In the genomic region with DNA sequence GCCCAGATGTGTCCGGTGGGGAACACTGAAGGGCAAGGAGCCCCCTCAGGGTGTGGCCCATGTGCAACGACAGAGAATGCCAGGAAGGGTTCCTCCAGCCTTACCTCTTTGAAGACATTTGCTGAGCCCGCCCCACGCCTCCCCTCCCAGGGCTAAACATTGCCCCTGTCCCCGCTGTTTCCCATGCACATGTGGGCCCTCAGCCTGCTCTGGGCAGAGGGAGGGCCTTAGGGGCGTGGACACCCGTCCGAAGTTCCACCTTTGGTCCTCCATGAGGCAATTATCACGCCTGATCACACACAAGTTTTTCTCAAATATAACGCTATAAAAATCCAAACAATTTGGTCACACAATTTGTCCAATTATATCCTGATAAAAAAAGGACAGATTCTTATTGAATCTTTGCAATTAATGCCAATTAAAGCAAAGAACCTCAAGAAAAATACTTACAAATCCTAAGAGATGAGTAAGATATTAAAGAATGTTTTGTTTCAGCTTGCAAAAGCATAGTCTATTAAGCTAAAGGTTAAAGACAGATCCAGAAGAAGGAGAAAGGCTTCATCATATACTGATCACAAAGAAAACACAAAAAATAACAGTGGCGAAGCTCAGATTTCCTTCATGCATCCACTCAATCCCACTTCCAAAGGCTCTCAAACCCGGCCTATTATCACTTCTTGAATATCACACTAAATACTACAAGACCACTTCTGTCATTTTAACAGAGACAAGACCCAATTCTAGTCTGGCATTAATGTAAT, we compare ENCODE assay signal across 16 cellular contexts. TPM values are rescaled to one million over a fixed set of nuclear protein-coding genes. Genes with fewer than 3 reads are reported as not detected.
A peak's percentile ranks its signal among the peaks of the same experiment; 100 is the strongest.
DNase-seq lines count a peak whose midpoint lies in the region; ATAC-seq and TF ChIP-seq lines count a peak whose summit lies in the region.
"Had no signal": no experiment of that assay in that cellular context is flagged by ENCODE, and none has a peak within 500 bp of the region (broad histone marks: within the 10 kb centered on the region; RNA-seq: fewer than 3 reads in every experiment).

No MANE protein-coding gene starts in this region.

- H3K56ac ChIP-seq in IMR-90 (ENCODE audit: extremely low read depth, insufficient read depth, low read length), result no peak overlapping the region

- in situ Hi-C loops in IMR-90 (cut with MboI; ENCODE audit: low sequenced_read_pairs), result loop anchor here (25.0 kb wide), 1 partner anchor 426 kb away; no protein-coding TSS in a partner anchor

- CTCF ChIA-PET in IMR-90 (lab: Yijun Ruan, JAX), result no interaction called here

- peak overlapping the region; percentile 76 for H2AFZ ChIP-seq in IMR-90 (replicated peaks; ENCODE audit: low read length, poor library complexity)

- H4K91ac ChIP-seq in IMR-90 (ENCODE audit: insufficient read depth, low read depth, low read length), result no peak overlapping the region

- no peak overlapping the region for H2BK20ac ChIP-seq in IMR-90 (ENCODE audit: low read depth, low read length)

- H3K14ac ChIP-seq in IMR-90 (replicated peaks; ENCODE audit: low read depth, low read length), result no peak overlapping the region

- H3K27ac ChIP-seq in IMR-90 (ENCODE audit: insufficient read depth, low read length) (no peak overlapping the region), coronary artery (no peak overlapping the region)
- H3K27ac ChIP-seq: KMS-11 had no signal

- POLR2A ChIA-PET in IMR-90 (lab: Charles Lee; ENCODE audit: unreplicated experiment), result no interaction called here

- no peak for TF ChIP-seq POLR2A in IMR-90 (IDR thresholded peaks at IDR 0.05; ENCODE audit: low read depth, low read length)

- no peak overlapping the region for H3K23ac ChIP-seq in IMR-90 (ENCODE audit: low read depth, low read length)

- H3K4me1 ChIP-seq in IMR-90 (ENCODE audit: control insufficient read depth, insufficient read depth, low read length), result peaks cover 4% of the 10 kb centered on the region; the same call in 1 of the 2 replicates

- no peak overlapping the region for H2BK15ac ChIP-seq in IMR-90 (ENCODE audit: low read depth, low read length)

- no peak overlapping the region; a peak in 1 of 4 replicates for H4K8ac ChIP-seq in IMR-90 (ENCODE audit: low read depth in 2 of 2, low read length in 2 of 2)

- no peak overlapping the region for H2AK5ac ChIP-seq in IMR-90 (ENCODE audit: low read depth, low read length)

- no peaks in the 10 kb centered on the region for H3K79me1 ChIP-seq in IMR-90 (ENCODE audit: low read depth in 1 of 2, low read length in 2 of 2)

- H4K5ac ChIP-seq in IMR-90 (ENCODE audit: low read depth, low read length), result no peak overlapping the region

- peak; percentile 69 for ATAC-seq in IMR-90 (ENCODE audit: low read depth)
- peak; percentile 56 for ATAC-seq in left colon
- ATAC-seq: HCT116 had no signal

- no peak overlapping the region for H3K4me3 ChIP-seq in IMR-90 (ENCODE audit: insufficient read depth, low read depth, low read length)
- H3K4me3 ChIP-seq in choroid plexus epithelial cell (ENCODE audit: low read depth, low read length), result no peak overlapping the region
- no peak overlapping the region for H3K4me3 ChIP-seq in coronary artery

- TF ChIP-seq CTCF in IMR-90 (conservative IDR thresholded peaks at IDR 0.05; ENCODE audit: low read depth, low read length) (no peak), choroid plexus epithelial cell (conservative IDR thresholded peaks at IDR 0.05; ENCODE audit: low read depth, low read length) (no peak), coronary artery (IDR thresholded peaks at IDR 0.05) (no peak)

- no peaks in the 10 kb centered on the region; the same call in 1 of the 2 replicates for H3K9me1 ChIP-seq in IMR-90 (ENCODE audit: insufficient read depth, low read length)

- H3K9me3 ChIP-seq in IMR-90 (ENCODE audit: control insufficient read depth, insufficient read depth, low read length), result no peaks in the 10 kb centered on the region

- no TSS peak for BruUV-seq in IMR-90 (replicated peaks; lab: Mats Ljungman, UMichigan)

- 0 out of 2 replicates have a peak overlapping the region, but pooled peaks have one; percentile 7 for H2BK120ac ChIP-seq in IMR-90 (ENCODE audit: low read depth, low read length)

- 74% methylated on average over 6 of the region's 12 CpGs; no CpG with 5 or more reads in 1 of the 2 experiments for WGBS in IMR-90 (ENCODE audit: extremely low coverage in 2 of 2, insufficient read length in 1 of 2), 2 experiments

- no peaks in the 10 kb centered on the region for H3K36me3 ChIP-seq in IMR-90 (ENCODE audit: control insufficient read depth, insufficient read depth, low read length)

- dilution Hi-C loops in IMR-90 (cut with HindIII; ENCODE audit: low sequenced_read_pairs, unreplicated experiment), result no loop called here

- no peaks in the 10 kb centered on the region for H4K20me1 ChIP-seq in IMR-90 (ENCODE audit: insufficient read depth, low read length)

- no peak overlapping the region for H2BK5ac ChIP-seq in IMR-90 (ENCODE audit: low read depth, low read length, poor library complexity, severe bottlenecking)

- TF ChIP-seq RAD21 in IMR-90 (IDR thresholded peaks at IDR 0.05; ENCODE audit: low read length), result no peak

- peak overlapping the region; percentile 22; the same call in 1 of the 2 replicates for H3K4me2 ChIP-seq in IMR-90 (ENCODE audit: low read depth, low read length)
- H3K4me2 ChIP-seq: KMS-11 had no signal

- no peaks in the 10 kb centered on the region for H3K27me3 ChIP-seq in IMR-90 (ENCODE audit: control insufficient read depth, insufficient read depth, low read length)

- no peak overlapping the region for H3K9ac ChIP-seq in IMR-90 (ENCODE audit: low read depth, low read length)
- H3K9ac ChIP-seq: KMS-11 had no signal

- H3K18ac ChIP-seq in IMR-90 (ENCODE audit: low read depth, low read length), result no peak overlapping the region

- H2AK9ac ChIP-seq in IMR-90 (replicated peaks; ENCODE audit: low read depth, low read length, poor library complexity), result no peak overlapping the region

- DNase-seq in DMS79 treated with DMSO at 0.1 percent for 48 hours (lab: John Stamatoyannopoulos, UW) (peak; percentile 61), IMR-90 (peak; percentile 16), choroid plexus epithelial cell (ENCODE audit: low read depth) (peak; percentile 22), left colon (no peak), coronary artery (ENCODE audit: low spot score) (no peak), cardiac septum (ENCODE audit: low spot score) (no peak), NCI-H146 (lab: John Stamatoyannopoulos, UW) (no peak)
- no peak for DNase-seq in stimulated activated CD4-positive, alpha-beta T cell treated with anti-CD3 and anti-CD28 coated beads, Interleukin-4, amount 100 ng/mL, for 1 hour
- DNase-seq: COR-L47, NCI-H1694, NCI-H2107, NCI-H345, NCI-H526, SIG-M5 had no signal

- H3K4ac ChIP-seq in IMR-90 (ENCODE audit: low read depth, low read length), result no peak overlapping the region

- intact Hi-C loops in IMR-90 (cut with micrococcal nuclease), result no loop called here
- intact Hi-C loops in left colon (cut with DNase I, micrococcal nuclease), result no loop called here
- intact Hi-C loops in cardiac septum (cut with DNase I), result loop anchor here (10.0 kb wide), 1 partner anchor 159 kb away; no protein-coding TSS in a partner anchor

TF ChIP-seq in IMR-90, 13 proteins besides CTCF, POLR2A, EP300 and RAD21:
- no peak for TF ChIP-seq CEBPB (IDR thresholded peaks at IDR 0.05; ENCODE audit: low read depth, low read length)
- no peak for TF ChIP-seq NFE2L2 (IDR thresholded peaks at IDR 0.05; ENCODE audit: low read depth, low read length)
- TF ChIP-seq FOS (IDR thresholded peaks at IDR 0.05; ENCODE audit: low read depth, low read length), result no peak
- no peak for TF ChIP-seq CHD1 (IDR thresholded peaks at IDR 0.05; ENCODE audit: low read depth, low read length)
- TF ChIP-seq MAZ (IDR thresholded peaks at IDR 0.05; ENCODE audit: borderline replicate concordance, low read depth, low read length), result no peak
- TF ChIP-seq RFX5 (IDR thresholded peaks at IDR 0.05; ENCODE audit: low read depth, low read length), result no peak
- TF ChIP-seq RCOR1 (IDR thresholded peaks at IDR 0.05; ENCODE audit: insufficient replicate concordance, low read length), result no peak
- TF ChIP-seq, protein P1, sequence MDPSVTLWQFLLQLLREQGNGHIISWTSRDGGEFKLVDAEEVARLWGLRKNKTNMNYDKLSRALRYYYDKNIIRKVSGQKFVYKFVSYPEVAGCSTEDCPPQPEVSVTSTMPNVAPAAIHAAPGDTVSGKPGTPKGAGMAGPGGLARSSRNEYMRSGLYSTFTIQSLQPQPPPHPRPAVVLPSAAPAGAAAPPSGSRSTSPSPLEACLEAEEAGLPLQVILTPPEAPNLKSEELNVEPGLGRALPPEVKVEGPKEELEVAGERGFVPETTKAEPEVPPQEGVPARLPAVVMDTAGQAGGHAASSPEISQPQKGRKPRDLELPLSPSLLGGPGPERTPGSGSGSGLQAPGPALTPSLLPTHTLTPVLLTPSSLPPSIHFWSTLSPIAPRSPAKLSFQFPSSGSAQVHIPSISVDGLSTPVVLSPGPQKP (IDR thresholded peaks at IDR 0.05; ENCODE audit: borderline replicate concordance, low read depth, low read length), result no peak

RNA-seq across cellular contexts. Expression of gene LDLRAD4, which starts 55.2 kb away (rescaled TPM):
- total RNA-seq in IMR-90 (2012; rRNA removed), result not detected in 2 replicates
- polyA plus RNA-seq in IMR-90 (2012; rRNA removed), result not detected in 2 replicates
- not detected in 2 replicates for polyA plus RNA-seq in IMR-90 (2012; cell fraction: cytosol; rRNA removed)
- 0.02 and 0.24 TPM in 2 replicates for polyA plus RNA-seq in IMR-90 (2012; cell fraction: nucleus; rRNA removed; ENCODE audit: low replicate concordance)
- total RNA-seq in left colon, result 10 to 100 TPM; 33.6 to 49.0 TPM
- 23.3 TPM for total RNA-seq in cardiac septum

Comparison
In these comparisons a context has a peak if more than half of its experiments do, and no peak if none do; other contexts are left out.
1. DNase-seq: peak in DMS79 treated with DMSO at 0.1 percent for 48 hours (single experiment), IMR-90 (single experiment) and choroid plexus epithelial cell (single experiment); none in left colon (0 of 2), coronary artery (single experiment), cardiac septum (single experiment), NCI-H146 (single experiment) and stimulated activated CD4-positive, alpha-beta T cell treated with anti-CD3 and anti-CD28 coated beads, Interleukin-4, amount 100 ng/mL, for 1 hour (single experiment).
2. RNA of gene LDLRAD4, which starts 55.2 kb away (total RNA-seq): 33.6 to 49.0 TPM in left colon and 23.3 TPM in cardiac septum (single experiment); not detected in IMR-90; every median in the first group is over 10 times any median in the second.